In the genomic region with DNA sequence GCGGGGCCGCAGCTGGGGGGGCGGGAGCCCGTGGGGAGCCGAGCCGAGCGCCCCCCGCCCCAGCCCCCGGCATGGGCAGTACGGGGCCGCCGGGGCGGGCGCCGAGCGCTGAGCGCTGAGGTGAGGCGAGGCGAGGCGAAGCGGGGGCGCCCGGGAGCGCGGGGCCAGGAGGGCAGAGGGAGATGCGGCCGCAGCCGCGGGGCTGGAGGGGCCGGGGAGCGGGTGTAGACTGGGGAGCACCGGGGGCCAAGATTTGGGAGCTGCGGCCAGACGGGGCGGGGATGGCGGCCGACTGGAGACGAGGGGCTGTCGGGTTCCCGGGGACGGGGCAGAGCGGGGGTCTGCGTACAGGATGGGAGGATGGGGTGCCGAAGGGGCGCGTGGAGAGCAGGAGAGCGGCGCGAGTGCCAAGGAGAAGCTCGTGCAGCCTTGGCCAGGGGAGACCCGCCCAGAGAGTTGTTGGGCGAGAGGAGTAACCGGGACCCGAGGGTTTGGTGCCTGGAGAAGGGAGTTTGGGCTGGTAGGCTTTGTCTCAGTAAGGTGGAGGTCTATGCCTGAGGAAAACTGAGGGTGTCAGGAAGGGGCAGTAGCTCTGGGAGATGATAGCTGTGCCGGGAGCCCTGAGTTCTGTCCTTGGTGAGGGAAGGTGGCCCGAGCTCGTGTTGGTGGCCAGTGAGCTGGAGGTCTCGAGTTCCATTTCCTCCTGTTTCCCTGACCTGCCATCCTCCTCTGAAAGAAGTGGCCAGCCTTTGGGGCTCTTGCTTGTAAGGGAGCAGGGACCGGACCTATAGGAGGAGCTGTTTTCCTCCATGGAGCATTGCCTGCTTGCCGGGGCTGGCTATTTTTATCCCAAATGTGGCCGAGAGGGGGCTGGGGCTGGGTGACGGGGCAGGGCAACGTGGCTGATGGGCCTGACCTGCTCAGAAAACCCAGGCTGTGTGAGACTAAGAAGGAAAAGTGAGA, we compare ENCODE assay signal across 8 cellular contexts. TPM values are rescaled to one million over a fixed set of nuclear protein-coding genes. Genes with fewer than 3 reads are reported as not detected.
DNase-seq lines count a peak whose midpoint lies in the region; ATAC-seq and TF ChIP-seq lines count a peak whose summit lies in the region.

No MANE protein-coding gene starts in this region.

- no peaks in the 10 kb centered on the region for H3K9me2 ChIP-seq in Karpas-422 (replicated peaks; ENCODE audit: insufficient read depth, low read length)

- H3K79me2 ChIP-seq in Karpas-422 (ENCODE audit: low read length) = no peaks in the 10 kb centered on the region

- H3K27me3 ChIP-seq in Karpas-422 (ENCODE audit: low read length) (no peaks in the 10 kb centered on the region), endocrine pancreas (ENCODE audit: control insufficient read depth, insufficient read depth, low read length) (no peaks in the 10 kb centered on the region), lung (ENCODE audit: control insufficient read depth, insufficient read depth) (no peaks in the 10 kb centered on the region)

- 0 out of 2 replicates have a peak, but pooled peaks have one; percentile 10 for TF ChIP-seq CTCF in VCaP (conservative IDR thresholded peaks at IDR 0.05)
- no peak for TF ChIP-seq CTCF in lung (IDR thresholded peaks at IDR 0.05; ENCODE audit: control extremely low read depth, extremely low read depth)

- 1% methylated on average over 62 to 63 of the region's 63 CpGs for WGBS in lung, 2 donors

- H3K27ac ChIP-seq in Karpas-422 (ENCODE audit: low read length) (no peak overlapping the region), VCaP (peak overlapping the region; percentile 58; the same call in 1 of the 2 replicates), lung (ENCODE audit: low read depth in 1 of 2, low read length in 1 of 2) (peak overlapping the region; percentile 82 to 89)

- peaks cover 5% of the 10 kb centered on the region; the same call in 1 of the 2 replicates for H4K20me1 ChIP-seq in Karpas-422 (ENCODE audit: insufficient read depth, low read depth, low read length)

- H3K9ac ChIP-seq in Karpas-422 (ENCODE audit: low read length) (peak overlapping the region; percentile 75), endocrine pancreas (ENCODE audit: control insufficient read depth, insufficient read depth, low read length) (peak overlapping the region; percentile 86)

- H3K36me3 ChIP-seq in Karpas-422 (ENCODE audit: insufficient read depth, low read length) (no peaks in the 10 kb centered on the region), endocrine pancreas (ENCODE audit: control insufficient read depth, insufficient read depth, low read length) (no peaks in the 10 kb centered on the region), lung (ENCODE audit: control insufficient read depth in 2 of 2, insufficient read depth in 2 of 2, low read length in 2 of 2) (peaks cover 0 to under 1% of the 10 kb centered on the region in 2 donors)

- peak overlapping the region; percentile 84 for H3K4me2 ChIP-seq in Karpas-422 (ENCODE audit: low read depth, low read length, poor library complexity, severe bottlenecking)

- no peaks in the 10 kb centered on the region for H3K9me3 ChIP-seq in Karpas-422 (ENCODE audit: low read length)
- no peaks in the 10 kb centered on the region for H3K9me3 ChIP-seq in endocrine pancreas (ENCODE audit: control insufficient read depth, low read length)
- H3K9me3 ChIP-seq in lung (ENCODE audit: control insufficient read depth in 2 of 2, insufficient read depth in 1 of 2, low read length in 1 of 2) = no peaks in the 10 kb centered on the region

- H2AFZ ChIP-seq in Karpas-422 (ENCODE audit: low read length) = no peak overlapping the region; the same call in 1 of the 2 replicates

- H3K4me1 ChIP-seq in Karpas-422 (ENCODE audit: low read length) = peaks cover 36% of the 10 kb centered on the region
- H3K4me1 ChIP-seq in endocrine pancreas (ENCODE audit: control insufficient read depth, insufficient read depth, low read length) = no peaks in the 10 kb centered on the region
- H3K4me1 ChIP-seq in lung (ENCODE audit: control insufficient read depth in 2 of 2, insufficient read depth in 2 of 2, low read length in 2 of 2) = peaks cover 13 to 26% of the 10 kb centered on the region in 2 donors

- ATAC-seq in lung (ENCODE audit: insufficient read depth, low FRiP score) = peak; percentile 23

- peak; percentile 41 for DNase-seq in activated CD4-positive, CD25-positive, alpha-beta regulatory T cell treated with anti-CD3 and anti-CD28 coated beads, Interleukin-2, amount 50 U/mL, for 72 hours
- no peak for DNase-seq in activated CD4-positive, CD25-positive, alpha-beta regulatory T cell (lab: John Stamatoyannopoulos, UW)
- DNase-seq in Karpas-422 (peak; percentile 46), lung (ENCODE audit: low spot score) (peak; percentile 66), OCI-M2 (lab: John Stamatoyannopoulos, UW; ENCODE audit: unreplicated experiment) (no peak)
- DNase-seq in stimulated activated naive CD4-positive, alpha-beta T cell (lab: John Stamatoyannopoulos, UW) = peak in 4 of 6 experiments; percentile 26 to 58 (median 37)

- H3K4me3 ChIP-seq in Karpas-422 (ENCODE audit: low read length) = peak overlapping the region; percentile 71
- peak overlapping the region; percentile 58 for H3K4me3 ChIP-seq in endocrine pancreas (ENCODE audit: control insufficient read depth, insufficient read depth, low read length)
- peak overlapping the region; percentile 58 for H3K4me3 ChIP-seq in lung

RNA-seq across cellular contexts. Expression of a gene that starts 0.5 kb away (rescaled TPM):
- total RNA-seq in Karpas-422 (2014; rRNA removed; shearing (Covaris generic); ENCODE audit: low replicate concordance) = 10.6 and 19.6 TPM in 2 replicates
- 10 to 100 TPM; 43.7 to 45.1 TPM for total RNA-seq in lung
- 10 to 100 TPM; 10.3 to 21.4 TPM for polyA plus RNA-seq in lung

RNA-seq across cellular contexts. Expression of a gene that starts 5.0 kb away (rescaled TPM):
- total RNA-seq in Karpas-422 (2014; rRNA removed; shearing (Covaris generic); ENCODE audit: low replicate concordance) = not detected in 2 replicates
- total RNA-seq in lung = under 1 TPM; 0.31 to 0.64 TPM
- 1 to 10 TPM in 1 of 2 donors, under 1 TPM in 1; 0.28 to 1.4 TPM for polyA plus RNA-seq in lung

RNA-seq across cellular contexts. Expression of a gene that starts 53.4 kb away (rescaled TPM):
- total RNA-seq in Karpas-422 (2014; rRNA removed; shearing (Covaris generic); ENCODE audit: low replicate concordance) = 184 and 229 TPM in 2 replicates
- total RNA-seq in lung = 10 to 100 TPM; 42.7 to 86.8 TPM
- 100 to 1,000 TPM in 1 of 2 donors, 10 to 100 TPM in 1; 92.2 to 168 TPM for polyA plus RNA-seq in lung

Comparison
In these comparisons a context has a peak if more than half of its experiments do, and no peak if none do; other contexts are left out.
1. DNase-seq: peak in activated CD4-positive, CD25-positive, alpha-beta regulatory T cell treated with anti-CD3 and anti-CD28 coated beads, Interleukin-2, amount 50 U/mL, for 72 hours (single experiment), Karpas-422 (single experiment), lung (single experiment) and stimulated activated naive CD4-positive, alpha-beta T cell (4 of 6); none in activated CD4-positive, CD25-positive, alpha-beta regulatory T cell (0 of 4) and OCI-M2 (single experiment).
2. Peak in every context shown above with its lines, with median percentiles within 50 percentile points of each other: H3K4me3 ChIP-seq.